ENCODE assay signal across 22 cellular contexts in the genomic region with DNA sequence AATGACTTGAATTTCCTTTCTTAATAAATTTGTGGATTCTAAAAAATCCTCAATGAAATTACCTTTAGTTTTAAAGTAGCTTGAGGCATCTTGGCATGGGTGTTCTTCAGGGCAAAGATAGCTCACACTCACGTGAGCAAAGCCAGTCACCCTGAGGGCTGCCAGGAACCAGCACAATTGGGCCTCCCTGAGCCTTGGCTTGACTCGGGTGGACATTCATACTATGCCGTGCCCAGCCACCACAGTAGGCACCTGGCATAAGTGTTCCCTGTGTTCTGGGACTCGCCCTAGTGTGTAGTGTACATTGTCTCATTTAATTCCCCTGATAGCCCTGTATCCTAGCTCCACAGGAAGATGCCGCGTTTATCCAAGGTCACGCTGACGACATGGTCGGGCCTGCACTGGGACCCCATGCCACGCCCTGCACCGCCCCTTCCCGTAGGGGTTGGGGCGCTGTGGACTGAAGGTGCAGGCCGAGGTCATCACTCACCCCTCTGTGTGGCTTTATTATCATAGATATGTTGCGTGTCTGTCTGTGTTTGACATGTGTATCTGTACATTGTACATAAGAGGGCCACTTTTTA.
"Had no signal": no experiment of that assay in that cellular context is flagged by ENCODE, and none has a peak within 500 bp of the region (broad histone marks: within the 10 kb centered on the region; RNA-seq: fewer than 3 reads in every experiment).

No MANE protein-coding gene starts in this region.

- DNase-seq: cerebellar nuclear complex; cortex of kidney; effector memory CD8-positive, alpha-beta T cell; kidney; left lung; lower lobe of right lung; natural killer cell; sigmoid colon; stimulated activated CD4-positive, alpha-beta T cell treated with anti-CD3 and anti-CD28 coated beads, Interleukin-2, amount 100 ng/mL, for 24 hours; stimulated activated CD4-positive, alpha-beta T cell treated with anti-CD3 and anti-CD28 coated beads, Interleukin-4, amount 100 ng/mL, for 24 hours; stimulated activated naive CD8-positive, alpha-beta T cell treated with anti-CD3 and anti-CD28 coated beads, Interleukin-15, Interleukin-2, amounts not matched to agents 100 U/mL and 50 U/mL, for 24 hours; substantia nigra; testis; tibial artery; upper lobe of left lung; uterus had no signal

- H2AFZ ChIP-seq: hepatocyte, parathyroid adenoma had no signal

- H3K9ac ChIP-seq: parathyroid adenoma had no signal

- H3K4me1 ChIP-seq: left lung, lower lobe of right lung, parathyroid adenoma, sigmoid colon, testis, tibial artery, upper lobe of left lung, uterus had no signal

- H3K36me3 ChIP-seq: uterus had no signal

- H3K4me3 ChIP-seq: hepatocyte, left lung, lower lobe of right lung, sigmoid colon, testis, tibial artery, upper lobe of left lung, uterus had no signal

- H3K9me3 ChIP-seq: left lung, lower lobe of right lung, neutrophil, sigmoid colon, testis, tibial artery, upper lobe of left lung, uterus had no signal

- ATAC-seq: effector memory CD8-positive, alpha-beta T cell; left lung; natural killer cell; stimulated activated effector memory CD8-positive, alpha-beta T cell treated with anti-CD3 and anti-CD28 coated beads, Interleukin-12 subunit alpha, Interleukin-12 subunit beta, amount 100 ng/mL, for 72 hours; stimulated activated naive CD8-positive, alpha-beta T cell treated with anti-CD3 and anti-CD28 coated beads, Interleukin-15, Interleukin-2, amounts not matched to agents 100 U/mL and 50 U/mL, for 24 hours had no signal

- H3K4me2 ChIP-seq: hepatocyte had no signal

- H3K27ac ChIP-seq: hepatocyte, left lung, lower lobe of right lung, neutrophil, parathyroid adenoma, sigmoid colon, testis, tibial artery, upper lobe of left lung, uterus had no signal

- FAIRE-seq: endometrium, frontal cortex, kidney had no signal

- H3K27me3 ChIP-seq: hepatocyte, left lung, neutrophil, sigmoid colon, testis, tibial artery, upper lobe of left lung, uterus had no signal

- H3K79me2 ChIP-seq: hepatocyte, parathyroid adenoma had no signal
